8 cellular contexts compared by ENCODE assay signal in genomic region chr11:114317738-114318137, GRCh38. TPM values are rescaled to one million over a fixed set of nuclear protein-coding genes. Genes with fewer than 3 reads are reported as not detected.
A peak's percentile ranks its signal among the peaks of the same experiment; 100 is the strongest.
DNase-seq lines count a peak whose midpoint lies in the region; TF ChIP-seq lines count a peak whose summit lies in the region.

No MANE protein-coding gene starts in this region.

- H3K9me3 ChIP-seq in suprapubic skin = no peaks in the 10 kb centered on the region

- H3K27me3 Mint-ChIP-seq in glutamatergic neuron (ENCODE audit: unreplicated experiment) (no peaks in the 10 kb centered on the region), mesothelial cell of epicardium (ENCODE audit: low read depth) (peaks cover 7% of the 10 kb centered on the region)

- H3K4me1 Mint-ChIP-seq in glutamatergic neuron (ENCODE audit: low read depth, unreplicated experiment) = peaks cover 2% of the 10 kb centered on the region
- peaks cover 9% of the 10 kb centered on the region for H3K4me1 Mint-ChIP-seq in mesothelial cell of epicardium

- TF ChIP-seq CTCF in glutamatergic neuron (IDR thresholded peaks at IDR 0.05; ENCODE audit: partially characterized antibody, unreplicated experiment) (no peak), suprapubic skin (IDR thresholded peaks at IDR 0.05) (no peak), mesothelial cell of epicardium (IDR thresholded peaks at IDR 0.05; ENCODE audit: unreplicated experiment) (no peak)

- DNase-seq in activated T-cell treated with anti-CD3 and anti-CD28 coated beads, Interleukin-2, amount 50 U/mL, for 48 hours = peak; percentile 25 to 27
- no peak for DNase-seq in activated T-cell treated with anti-CD3 and anti-CD28 coated beads, Interleukin-2, amount 50 U/mL, for 1 hour
- DNase-seq in RPMI7951 (ENCODE audit: low read depth) (peak; percentile 47), glutamatergic neuron (peak; percentile 43), suprapubic skin (ENCODE audit: low spot score in 2 of 2) (no peak), T-helper 1 cell (no peak), mesothelial cell of epicardium (ENCODE audit: low spot score in 2 of 2, unreplicated experiment in 2 of 2) (no peak), NK-92 (lab: John Stamatoyannopoulos, UW; ENCODE audit: unreplicated experiment) (no peak)

- TF ChIP-seq POLR2A in suprapubic skin (IDR thresholded peaks at IDR 0.05) = no peak

- H3K9me3 Mint-ChIP-seq in glutamatergic neuron (ENCODE audit: unreplicated experiment) = no peaks in the 10 kb centered on the region
- H3K9me3 Mint-ChIP-seq in mesothelial cell of epicardium = no peaks in the 10 kb centered on the region

- WGBS in suprapubic skin = 33% methylated on average over 5 of the region's 5 CpGs

- TF ChIP-seq EP300 in suprapubic skin (IDR thresholded peaks at IDR 0.05) = no peak

- no peaks in the 10 kb centered on the region for H3K27me3 ChIP-seq in suprapubic skin

- H3K36me3 Mint-ChIP-seq in glutamatergic neuron (ENCODE audit: unreplicated experiment) (no peaks in the 10 kb centered on the region), mesothelial cell of epicardium (no peaks in the 10 kb centered on the region)

- peaks cover 30% of the 10 kb centered on the region for H3K4me1 ChIP-seq in suprapubic skin

- H3K4me3 ChIP-seq in suprapubic skin = no peak overlapping the region

- H3K27ac Mint-ChIP-seq in glutamatergic neuron (ENCODE audit: unreplicated experiment) = no peak overlapping the region
- no peak overlapping the region for H3K27ac Mint-ChIP-seq in mesothelial cell of epicardium

- peak overlapping the region; percentile 7 for H3K27ac ChIP-seq in suprapubic skin

- peaks cover 10% of the 10 kb centered on the region for H3K36me3 ChIP-seq in suprapubic skin

- H3K4me3 Mint-ChIP-seq in glutamatergic neuron (ENCODE audit: unreplicated experiment) = no peak overlapping the region
- no peak overlapping the region for H3K4me3 Mint-ChIP-seq in mesothelial cell of epicardium

RNA-seq across cellular contexts. Expression of gene NNMT, which starts 21.5 kb away (rescaled TPM):
- 344 and 368 TPM in 2 replicates for total RNA-seq in RPMI7951 (2014; rRNA removed; shearing (Covaris generic))
- 3.4 TPM for total RNA-seq in glutamatergic neuron (ENCODE audit: unreplicated experiment)
- 100 to 1,000 TPM; 106 to 269 (median 210) TPM for total RNA-seq in suprapubic skin
- 0.54 to 2.4 TPM (median 2.3 TPM) in 3 replicates for total RNA-seq in mesothelial cell of epicardium

Comparison
In these comparisons a context has a peak if more than half of its experiments do, and no peak if none do; other contexts are left out.
1. DNase-seq: peak in activated T-cell treated with anti-CD3 and anti-CD28 coated beads, Interleukin-2, amount 50 U/mL, for 48 hours (2 of 2), RPMI7951 (single experiment) and glutamatergic neuron (single experiment); none in activated T-cell treated with anti-CD3 and anti-CD28 coated beads, Interleukin-2, amount 50 U/mL, for 1 hour (single experiment), suprapubic skin (0 of 2), T-helper 1 cell (0 of 5), mesothelial cell of epicardium (0 of 2) and NK-92 (single experiment).
2. RNA of gene NNMT, which starts 21.5 kb away (total RNA-seq): 344 to 368 TPM in RPMI7951 and 106 to 269 TPM in suprapubic skin; 3.4 TPM in glutamatergic neuron (single experiment) and 0.54 to 2.4 TPM in mesothelial cell of epicardium; every median in the first group is over 10 times any median in the second.